ENCODE assay signal across 1 cellular context in the genomic region with DNA sequence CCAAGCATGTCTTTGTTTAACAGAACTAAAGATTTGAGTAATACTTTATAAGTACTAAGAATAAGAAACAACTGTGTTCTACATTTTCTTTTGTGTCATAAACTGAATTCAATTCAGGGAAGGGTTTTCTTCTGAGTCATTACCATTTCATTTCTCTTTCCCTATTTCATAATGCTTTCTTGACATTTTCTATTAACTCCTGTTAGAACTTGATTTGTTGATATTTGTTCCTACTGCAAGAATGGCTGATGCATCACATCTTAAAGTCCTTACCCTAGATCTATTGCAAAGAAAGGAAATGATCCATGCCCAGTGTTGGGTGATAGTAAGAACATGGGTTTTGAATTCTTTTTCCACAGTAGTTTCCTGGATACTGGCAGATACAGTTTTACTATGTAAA.
TF ChIP-seq lines count a peak whose summit lies in the region.

No MANE protein-coding gene starts in this region.

TF ChIP-seq in endothelial cell of umbilical vein, 7 proteins besides CTCF, POLR2A, EP300 and RAD21:
- TF ChIP-seq FOS (IDR thresholded peaks at IDR 0.05; ENCODE audit: borderline replicate concordance, insufficient read depth, low read length) (peak; percentile 55), GATA2 (IDR thresholded peaks at IDR 0.05; ENCODE audit: insufficient read depth, insufficient read length, low read depth, low read length) (no peak)
TF ChIP-seq in endothelial cell of umbilical vein: peak in this region for 1.
